ENCODE assay signal across 13 cellular contexts in the genomic region with DNA sequence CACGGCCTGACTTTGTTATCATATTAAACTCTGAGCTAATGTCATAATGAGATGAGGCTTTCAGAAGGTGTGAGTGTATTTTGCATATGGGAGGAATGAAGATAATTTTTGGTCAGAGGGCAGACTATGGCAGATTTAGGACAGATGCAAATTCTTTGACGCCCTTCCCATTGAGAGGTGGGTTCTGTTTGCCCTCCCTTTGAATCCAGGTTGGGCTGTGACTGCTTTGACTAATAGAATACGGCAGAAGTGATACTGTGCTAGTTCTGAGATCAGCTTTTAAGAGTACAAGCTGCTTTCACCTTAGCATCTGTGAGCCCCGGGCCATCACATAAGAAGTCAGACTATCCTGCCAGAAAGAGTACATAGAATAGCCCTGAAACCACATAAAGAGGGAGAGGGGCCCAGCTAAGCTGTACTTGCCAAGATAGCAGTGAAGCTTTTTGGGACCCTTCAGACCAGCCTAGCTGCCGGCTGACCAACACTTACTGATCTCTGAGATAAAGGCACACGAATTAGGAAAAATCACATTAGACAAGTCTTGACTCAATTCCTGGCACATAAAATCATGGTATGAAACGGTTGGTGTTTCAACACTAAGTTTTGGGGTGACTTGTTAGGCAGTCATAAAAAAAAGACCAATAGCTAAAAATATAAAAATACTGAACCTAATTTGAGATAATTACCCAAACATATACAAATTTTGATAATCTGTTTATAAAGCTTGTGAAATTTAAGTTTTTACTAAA.
DNase-seq lines count a peak whose midpoint lies in the region; ATAC-seq, FAIRE-seq and TF ChIP-seq lines count a peak whose summit lies in the region.
"Had no signal": no experiment of that assay in that cellular context is flagged by ENCODE, and none has a peak within 500 bp of the region (broad histone marks: within the 10 kb centered on the region; RNA-seq: fewer than 3 reads in every experiment).

No MANE protein-coding gene starts in this region.

- no peaks in the 10 kb centered on the region for H3K9me3 ChIP-seq in CD8-positive, alpha-beta T cell (ENCODE audit: low read length)
- H3K9me3 ChIP-seq in kidney (ENCODE audit: control insufficient read depth in 1 of 2, low read length in 2 of 2) = no peaks in the 10 kb centered on the region

- H3K27ac ChIP-seq in CD8-positive, alpha-beta T cell (ENCODE audit: low read depth, low read length) = no peak overlapping the region
- peak overlapping the region in 1 of 2 donors; percentile 54 for H3K27ac ChIP-seq in kidney (ENCODE audit: low read depth in 2 of 2, low read length in 2 of 2)

- H3K9me3 Mint-ChIP-seq in CD8-positive, alpha-beta T cell = no peaks in the 10 kb centered on the region

- H3K4me1 Mint-ChIP-seq in CD8-positive, alpha-beta T cell (ENCODE audit: low read depth) = peaks cover 11% of the 10 kb centered on the region
- H3K4me1 Mint-ChIP-seq: activated CD4-positive, alpha-beta memory T cell treated with anti-CD3 and anti-CD28 coated beads, Interleukin-2, amount 10 ng/mL, durations not matched to agents 7 days and 5 days had no signal

- peak; percentile 94 for ATAC-seq in HG02610 (IDR thresholded peaks at IDR 0.05; ENCODE audit: unreplicated experiment)
- peak; percentile 86 for ATAC-seq in HG03432 (IDR thresholded peaks at IDR 0.05; ENCODE audit: unreplicated experiment)
- ATAC-seq in CD8-positive, alpha-beta T cell = no peak
- ATAC-seq: Right ventricle myocardium inferior had no signal

- H3K9ac ChIP-seq in kidney (ENCODE audit: low read length in 2 of 2) = no peak overlapping the region

- H3K27me3 Mint-ChIP-seq in CD8-positive, alpha-beta T cell (ENCODE audit: low read depth) = no peaks in the 10 kb centered on the region
- H3K27me3 Mint-ChIP-seq: activated CD4-positive, alpha-beta memory T cell treated with anti-CD3 and anti-CD28 coated beads, Interleukin-2, amount 10 ng/mL, durations not matched to agents 7 days and 5 days; naive B cell had no signal

- intact Hi-C loops in CD8-positive, alpha-beta T cell (cut with DNase I, micrococcal nuclease) = no loop called here
- intact Hi-C loops in kidney (cut with DNase I) = no loop called here

- H3K36me3 Mint-ChIP-seq in CD8-positive, alpha-beta T cell = peaks cover 40% of the 10 kb centered on the region

- CTCF ChIA-PET in CD8-positive, alpha-beta T cell (lab: Charles Lee) = no interaction called here

- peak; percentile 70 for DNase-seq in GM06990 (ENCODE audit: extremely low read depth, insufficient read length)
- no peak for DNase-seq in CD8-positive, alpha-beta T cell
- no peak for DNase-seq in RKO (ENCODE audit: low spot score)
- no peak for DNase-seq in dedifferentiated amniotic fluid mesenchymal stem cell (ENCODE audit: extremely low spot score)
- no peak for DNase-seq in kidney
- DNase-seq: activated CD4-positive, alpha-beta memory T cell treated with anti-CD3 and anti-CD28 coated beads, Interleukin-2, amount 10 ng/mL, durations not matched to agents 7 days and 5 days; naive B cell; NCI-H1694 had no signal

- FAIRE-seq in kidney (lab: Jason Lieb, UNC) = no peak
- FAIRE-seq: endometrium had no signal

- H3K4me3 Mint-ChIP-seq in CD8-positive, alpha-beta T cell = no peak overlapping the region
- H3K4me3 Mint-ChIP-seq: activated CD4-positive, alpha-beta memory T cell treated with anti-CD3 and anti-CD28 coated beads, Interleukin-2, amount 10 ng/mL, durations not matched to agents 7 days and 5 days; naive B cell had no signal

- TF ChIP-seq CTCF in GM06990 (IDR thresholded peaks at IDR 0.05; ENCODE audit: insufficient read depth, low read length, poor library complexity, severe bottlenecking) (no peak), kidney (IDR thresholded peaks at IDR 0.05; ENCODE audit: borderline replicate concordance, extremely low read depth, insufficient read depth) (no peak)
- TF ChIP-seq CTCF in CD8-positive, alpha-beta T cell (IDR thresholded peaks at IDR 0.05) = no peak

- H3K27ac Mint-ChIP-seq in CD8-positive, alpha-beta T cell = no peak overlapping the region
- H3K27ac Mint-ChIP-seq: activated CD4-positive, alpha-beta memory T cell treated with anti-CD3 and anti-CD28 coated beads, Interleukin-2, amount 10 ng/mL, durations not matched to agents 7 days and 5 days had no signal

- POLR2A ChIA-PET in CD8-positive, alpha-beta T cell (lab: Charles Lee) = no interaction called here

- H3K4me1 ChIP-seq in CD8-positive, alpha-beta T cell (ENCODE audit: insufficient read depth, low read length) = no peaks in the 10 kb centered on the region
- peaks cover 6 to 18% of the 10 kb centered on the region in 2 donors for H3K4me1 ChIP-seq in kidney (ENCODE audit: control insufficient read depth in 1 of 2, insufficient read depth in 1 of 2, low read depth in 1 of 2, low read length in 2 of 2)

- peak; percentile 43 for TF ChIP-seq POLR2A in GM19193 (IDR thresholded peaks at IDR 0.05; ENCODE audit: extremely low read depth, insufficient read depth, insufficient read length)

- peak overlapping the region; percentile 31 for H3K4me3 ChIP-seq in GM06990 (replicated peaks; ENCODE audit: low read depth, low read length)
- no peak overlapping the region for H3K4me3 ChIP-seq in CD8-positive, alpha-beta T cell (ENCODE audit: low read depth, low read length)
- H3K4me3 ChIP-seq in kidney (ENCODE audit: low read length in 2 of 2) = no peak overlapping the region

- no peaks in the 10 kb centered on the region for H3K27me3 ChIP-seq in GM06990 (replicated peaks; ENCODE audit: control insufficient read depth, insufficient read depth, low read length)
- no peaks in the 10 kb centered on the region for H3K27me3 ChIP-seq in CD8-positive, alpha-beta T cell (ENCODE audit: insufficient read depth, low read length)

- H3K36me3 ChIP-seq in GM06990 (ENCODE audit: control insufficient read depth, insufficient read depth, low read length) = no peaks in the 10 kb centered on the region
- no peaks in the 10 kb centered on the region for H3K36me3 ChIP-seq in CD8-positive, alpha-beta T cell (ENCODE audit: insufficient read depth, low read length)
- no peaks in the 10 kb centered on the region for H3K36me3 ChIP-seq in kidney (ENCODE audit: control insufficient read depth in 1 of 2, insufficient read depth in 2 of 2, low read length in 2 of 2)
